ENCODE assay signal across 8 cellular contexts in the genomic region with DNA sequence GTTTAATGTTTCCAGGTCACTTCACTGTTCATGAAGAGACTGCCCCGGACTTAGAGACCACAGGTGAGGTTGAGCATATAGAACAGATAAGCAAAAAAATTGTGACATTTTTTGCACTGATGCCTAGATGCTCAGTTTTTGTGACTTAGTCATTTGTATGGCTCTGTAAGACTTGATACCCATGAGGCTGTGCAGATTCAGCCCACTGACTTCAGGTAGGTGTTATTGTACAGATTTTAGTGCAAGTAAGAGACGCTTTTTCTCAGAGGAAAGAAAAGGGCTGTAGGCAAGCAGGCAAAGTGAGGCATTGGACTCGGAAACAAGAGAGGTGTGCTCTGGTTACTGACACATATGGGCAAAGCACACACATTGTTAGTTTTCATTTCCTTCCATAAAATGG.
"Had no signal": no experiment of that assay in that cellular context is flagged by ENCODE, and none has a peak within 500 bp of the region (broad histone marks: within the 10 kb centered on the region; RNA-seq: fewer than 3 reads in every experiment).

No MANE protein-coding gene starts in this region.

- H3K4me3 ChIP-seq: GM12878 had no signal

- DNase-seq: GDM1, GF-D8 had no signal

- FAIRE-seq: G401.6, GM12878, GM12891, GM12892, GM18507, GM19239 had no signal

- ATAC-seq: GM12878 had no signal
